23 cellular contexts compared by ENCODE assay signal in genomic region chr16:87332150-87332549, GRCh38. TPM values are rescaled to one million over a fixed set of nuclear protein-coding genes. Genes with fewer than 3 reads are reported as not detected.
DNase-seq lines count a peak whose midpoint lies in the region; TF ChIP-seq lines count a peak whose summit lies in the region.
"Had no signal": no experiment of that assay in that cellular context is flagged by ENCODE, and none has a peak within 500 bp of the region (broad histone marks: within the 10 kb centered on the region; RNA-seq: fewer than 3 reads in every experiment).

No MANE protein-coding gene starts in this region.

- H3K9ac ChIP-seq in mammary epithelial cell (ENCODE audit: insufficient read depth, low read length) (no peak overlapping the region), fibroblast of lung (ENCODE audit: insufficient read depth, low read length) (no peak overlapping the region)
- H3K9ac ChIP-seq: KMS-11 had no signal

- BruUV-seq in MCF 10A (replicated peaks; lab: Mats Ljungman, UMichigan) = no TSS peak
- no TSS peak for BruUV-seq in mammary epithelial cell (replicated peaks; lab: Mats Ljungman, UMichigan)

- no peak overlapping the region for H3K27ac Mint-ChIP-seq in MCF 10A (ENCODE audit: low read depth, unreplicated experiment)
- H3K27ac Mint-ChIP-seq: activated CD4-positive, alpha-beta memory T cell treated with anti-CD3 and anti-CD28 coated beads, Interleukin-2, amount 10 ng/mL, durations not matched to agents 7 days and 5 days; activated naive CD8-positive, alpha-beta T cell; activated T-cell treated with anti-CD3 and anti-CD28 coated beads, Interleukin-2, amount 50 U/mL, for 72 hours; T-helper 2 cell treated with Interferon-gamma antibody and Interleukin-4, amounts not matched to agents 5 μg/mL and 100 μg/mL, for 36 hours; WTC11 had no signal

- no peak overlapping the region for H3K27ac ChIP-seq in mammary epithelial cell (ENCODE audit: insufficient read depth, low read depth, low read length)
- H3K27ac ChIP-seq in fibroblast of lung (ENCODE audit: insufficient read depth, low read length) = no peak overlapping the region
- H3K27ac ChIP-seq: foreskin keratinocyte, KMS-11, suprapubic skin had no signal

- CTCF ChIA-PET in MCF 10A (lab: Yijun Ruan, JAX) = interaction anchor here (0.7 to 1.5 kb wide), 3 partner anchors 27 to 126 kb away, joined by 3 to 4 read pairs (median 3); no protein-coding TSS in a partner anchor
- CTCF ChIA-PET in mammary epithelial cell (lab: Charles Lee; ENCODE audit: low non-redundant PET) = interaction anchor here (0.7 kb wide), 1 partner anchor 38 kb away, joined by 5 read pairs; no protein-coding TSS in a partner anchor

- DNase-seq in MCF 10A (ENCODE audit: unreplicated experiment) (peak; percentile 22), mammary epithelial cell (no peak), MG63 (peak; percentile 26), fibroblast of lung (ENCODE audit: low read depth in 2 of 2) (peak; percentile 19 to 28), renal cortical epithelial cell (ENCODE audit: low read depth) (peak; percentile 3), SHP77 treated with DMSO at 0.1 percent for 48 hours (lab: John Stamatoyannopoulos, UW) (no peak), NCI-H2196 (lab: John Stamatoyannopoulos, UW; ENCODE audit: unreplicated experiment) (no peak)
- DNase-seq in activated effector memory CD4-positive, alpha-beta T cell treated with anti-CD3 and anti-CD28 coated beads, Interleukin-2, amount 50 U/mL, for 16 hours = no peak
- DNase-seq: activated CD4-positive, alpha-beta memory T cell treated with anti-CD3 and anti-CD28 coated beads, Interleukin-2, amount 10 ng/mL, durations not matched to agents 7 days and 5 days; activated T-cell treated with anti-CD3 and anti-CD28 coated beads, Interleukin-2, amount 50 U/mL, for 72 hours; DMS79; foreskin keratinocyte; left colon; NCI-H1105; NCI-H2107; NCI-H524 treated with DMSO at 0.1 percent for 48 hours had no signal

- H3K4me3 Mint-ChIP-seq in MCF 10A (ENCODE audit: unreplicated experiment) = no peak overlapping the region
- H3K4me3 Mint-ChIP-seq: activated CD4-positive, alpha-beta memory T cell treated with anti-CD3 and anti-CD28 coated beads, Interleukin-2, amount 10 ng/mL, durations not matched to agents 7 days and 5 days; activated naive CD8-positive, alpha-beta T cell; activated T-cell treated with anti-CD3 and anti-CD28 coated beads, Interleukin-2, amount 50 U/mL, for 72 hours; brain; T-helper 2 cell treated with Interferon-gamma antibody and Interleukin-4, amounts not matched to agents 5 μg/mL and 100 μg/mL, for 36 hours; WTC11 had no signal

- TF ChIP-seq CTCF in MCF 10A (IDR thresholded peaks at IDR 0.05; ENCODE audit: unreplicated experiment) (no peak), mammary epithelial cell (conservative IDR thresholded peaks at IDR 0.05 in 1 of 2, IDR thresholded peaks at IDR 0.05 in 1 of 2; ENCODE audit: extremely low read depth in 1 of 2, insufficient read depth in 1 of 2, low read depth in 1 of 2, low read length in 2 of 2) (no peak), fibroblast of lung (conservative IDR thresholded peaks at IDR 0.05 in 1 of 2, IDR thresholded peaks at IDR 0.05 in 1 of 2; ENCODE audit: low read depth in 1 of 2, low read length in 2 of 2) (no peak)

- POLR2A ChIA-PET in MCF 10A (lab: Yijun Ruan, JAX) = interaction anchor here (0.7 to 1.2 kb wide), 4 partner anchors 9 to 134 kb away, joined by 3 to 7 read pairs (median 5); partner anchors contain the start of gene C16orf95

- H2AFZ ChIP-seq in mammary epithelial cell (ENCODE audit: low read depth, low read length) = no peak overlapping the region
- no peak overlapping the region for H2AFZ ChIP-seq in fibroblast of lung (ENCODE audit: low read length)

- H3K4me1 Mint-ChIP-seq in MCF 10A (ENCODE audit: insufficient read depth, unreplicated experiment) = no peaks in the 10 kb centered on the region
- H3K4me1 Mint-ChIP-seq: brain had no signal

- no peaks in the 10 kb centered on the region for H3K9me3 ChIP-seq in mammary epithelial cell (replicated peaks; ENCODE audit: insufficient read depth, low read length)
- H3K9me3 ChIP-seq in MG63 = no peaks in the 10 kb centered on the region
- H3K9me3 ChIP-seq in fibroblast of lung (ENCODE audit: control insufficient read depth, insufficient read depth, low read depth, low read length) = no peaks in the 10 kb centered on the region
- H3K9me3 ChIP-seq: mucosa of descending colon, suprapubic skin had no signal

- no peaks in the 10 kb centered on the region for H3K27me3 Mint-ChIP-seq in MCF 10A (ENCODE audit: insufficient read depth, unreplicated experiment)
- H3K27me3 Mint-ChIP-seq: activated CD4-positive, alpha-beta memory T cell treated with anti-CD3 and anti-CD28 coated beads, Interleukin-2, amount 10 ng/mL, durations not matched to agents 7 days and 5 days; activated naive CD8-positive, alpha-beta T cell; brain had no signal

- H3K36me3 Mint-ChIP-seq in MCF 10A (ENCODE audit: insufficient read depth, unreplicated experiment) = peaks cover 46% of the 10 kb centered on the region
- H3K36me3 Mint-ChIP-seq: activated naive CD8-positive, alpha-beta T cell had no signal

- H3K4me3 ChIP-seq in mammary epithelial cell (replicated peaks in 1 of 3; ENCODE audit: insufficient read depth in 1 of 3, low read depth in 2 of 3, low read length in 3 of 3) (no peak overlapping the region), MG63 (no peak overlapping the region), fibroblast of lung (replicated peaks in 1 of 4; ENCODE audit: control extremely low read depth in 1 of 4, insufficient read depth in 1 of 4, low read depth in 3 of 4, low read length in 4 of 4) (no peak overlapping the region)
- H3K4me3 ChIP-seq: mucosa of descending colon, suprapubic skin had no signal

- 80% methylated on average over 8 of the region's 10 CpGs for WGBS in mammary epithelial cell (ENCODE audit: low coverage, missing lambda C conversion rate)

- no peak overlapping the region for H3K4me2 ChIP-seq in mammary epithelial cell (ENCODE audit: insufficient read depth, low read depth, low read length)
- no peak overlapping the region for H3K4me2 ChIP-seq in fibroblast of lung (ENCODE audit: extremely low read depth, insufficient read depth, low read length)
- H3K4me2 ChIP-seq: KMS-11 had no signal

- H3K79me2 ChIP-seq in mammary epithelial cell (ENCODE audit: insufficient read depth, low read length) (peaks cover 5% of the 10 kb centered on the region), fibroblast of lung (ENCODE audit: control insufficient read depth, insufficient read depth, low read length) (no peaks in the 10 kb centered on the region)

- H3K9me3 Mint-ChIP-seq in MCF 10A (ENCODE audit: unreplicated experiment) = no peaks in the 10 kb centered on the region
- H3K9me3 Mint-ChIP-seq: activated CD4-positive, alpha-beta memory T cell treated with anti-CD3 and anti-CD28 coated beads, Interleukin-2, amount 10 ng/mL, durations not matched to agents 7 days and 5 days; activated T-cell treated with anti-CD3 and anti-CD28 coated beads, Interleukin-2, amount 50 U/mL, for 72 hours; brain; T-helper 2 cell treated with Interferon-gamma antibody and Interleukin-4, amounts not matched to agents 5 μg/mL and 100 μg/mL, for 36 hours; WTC11 had no signal

- intact Hi-C loops in MCF 10A (cut with micrococcal nuclease) = no loop called here
- intact Hi-C loops in mammary epithelial cell (cut with micrococcal nuclease) = no loop called here

- dilution Hi-C loops in mammary epithelial cell (cut with HindIII; ENCODE audit: low sequenced_read_pairs) = no loop called here

- H3K4me1 ChIP-seq in mammary epithelial cell (ENCODE audit: insufficient read depth, low read length) (no peaks in the 10 kb centered on the region), fibroblast of lung (ENCODE audit: control insufficient read depth, extremely low read depth, insufficient read depth, low read length) (no peaks in the 10 kb centered on the region)

- peaks cover 2% of the 10 kb centered on the region for H3K36me3 ChIP-seq in mammary epithelial cell (ENCODE audit: insufficient read depth, low read length)
- H3K36me3 ChIP-seq in MG63 = no peaks in the 10 kb centered on the region
- H3K36me3 ChIP-seq in fibroblast of lung (ENCODE audit: control insufficient read depth, insufficient read depth, low read length) = peaks cover 29% of the 10 kb centered on the region

- H4K20me1 ChIP-seq in mammary epithelial cell (ENCODE audit: insufficient read depth, low read length) (no peaks in the 10 kb centered on the region), fibroblast of lung (ENCODE audit: control insufficient read depth, extremely low read depth, insufficient read depth, low read length) (no peaks in the 10 kb centered on the region)

- no peaks in the 10 kb centered on the region for H3K27me3 ChIP-seq in mammary epithelial cell (ENCODE audit: insufficient read depth, low read length)
- H3K27me3 ChIP-seq in MG63 = no peaks in the 10 kb centered on the region
- no peaks in the 10 kb centered on the region for H3K27me3 ChIP-seq in fibroblast of lung (ENCODE audit: control insufficient read depth, insufficient read depth, low read length)
- H3K27me3 ChIP-seq: foreskin keratinocyte, suprapubic skin had no signal

- in situ Hi-C loops in mammary epithelial cell (cut with MboI; ENCODE audit: low sequenced_read_pairs in 2 of 2) = no loop called here

RNA-seq across cellular contexts. Expression of gene C16orf95, which starts 15.0 kb away (rescaled TPM):
- total RNA-seq in MCF 10A (2022) = 5.7 and 5.8 TPM in 2 replicates
- 1 to 10 TPM; 3.5 to 5.9 TPM for total RNA-seq in mammary epithelial cell
- polyA plus RNA-seq in mammary epithelial cell = 3.9 TPM
- not detected for polyA minus RNA-seq in mammary epithelial cell
- 6.6 TPM in 1 of 2 replicates, not detected in the other for total RNA-seq in MG63 (2014; rRNA removed; shearing (Covaris generic); ENCODE audit: low replicate concordance)
- 3.1 and 5.4 TPM in 2 replicates for total RNA-seq in fibroblast of lung
- polyA plus RNA-seq in fibroblast of lung = 1.3 and 2.4 TPM in 2 replicates
- 5.4 and 8.8 TPM in 2 replicates for polyA plus RNA-seq in fibroblast of lung (2012)
- polyA minus RNA-seq in fibroblast of lung (ENCODE audit: low replicate concordance) = 0.82 and 4.6 TPM in 2 replicates
- 3.4 and 3.8 TPM in 2 replicates for total RNA-seq in renal cortical epithelial cell

RNA-seq across cellular contexts. Expression of gene FBXO31, which starts 51.4 kb away (rescaled TPM):
- total RNA-seq in MCF 10A (2022) = 43.2 and 53.9 TPM in 2 replicates
- 10 to 100 TPM; 31.2 to 36.1 TPM for total RNA-seq in mammary epithelial cell
- polyA plus RNA-seq in mammary epithelial cell = 14.5 TPM
- 25.3 TPM for polyA minus RNA-seq in mammary epithelial cell
- total RNA-seq in MG63 (2014; rRNA removed; shearing (Covaris generic); ENCODE audit: low replicate concordance) = 12.6 and 33.4 TPM in 2 replicates
- total RNA-seq in fibroblast of lung = 38.5 and 40.3 TPM in 2 replicates
- 13.5 and 17.6 TPM in 2 replicates for polyA plus RNA-seq in fibroblast of lung
- polyA plus RNA-seq in fibroblast of lung (2012) = 21.9 and 26.4 TPM in 2 replicates
- polyA minus RNA-seq in fibroblast of lung (ENCODE audit: low replicate concordance) = 43.6 and 55.9 TPM in 2 replicates
- 26.3 and 26.7 TPM in 2 replicates for total RNA-seq in renal cortical epithelial cell

RNA-seq across cellular contexts. Expression of gene MAP1LC3B, which starts 60.0 kb away (rescaled TPM):
- total RNA-seq in MCF 10A (2022) (271 and 348 TPM in 2 replicates), mammary epithelial cell (100 to 1,000 TPM in 1 of 2 donors, 10 to 100 TPM in 1; 78.5 to 104 TPM), fibroblast of lung (28.0 and 41.1 TPM in 2 replicates), renal cortical epithelial cell (25.7 and 76.1 TPM in 2 replicates)
- polyA plus RNA-seq in mammary epithelial cell (17.9 TPM), fibroblast of lung (50.6 and 67.6 TPM in 2 replicates)
- polyA minus RNA-seq in mammary epithelial cell (48.4 TPM), fibroblast of lung (ENCODE audit: low replicate concordance) (15.3 and 30.1 TPM in 2 replicates)
- 7.9 and 16.0 TPM in 2 replicates for total RNA-seq in MG63 (2014; rRNA removed; shearing (Covaris generic); ENCODE audit: low replicate concordance)
- 83.9 and 96.1 TPM in 2 replicates for polyA plus RNA-seq in fibroblast of lung (2012)

Comparison
In these comparisons a context has a peak if more than half of its experiments do, and no peak if none do; other contexts are left out.
1. DNase-seq: peak in MCF 10A (single experiment), MG63 (single experiment), fibroblast of lung (2 of 2) and renal cortical epithelial cell (single experiment); none in mammary epithelial cell (single experiment), SHP77 treated with DMSO at 0.1 percent for 48 hours (single experiment), NCI-H2196 (single experiment) and activated effector memory CD4-positive, alpha-beta T cell treated with anti-CD3 and anti-CD28 coated beads, Interleukin-2, amount 50 U/mL, for 16 hours (single experiment).